ENCODE assay signal across 8 cellular contexts in the genomic region with DNA sequence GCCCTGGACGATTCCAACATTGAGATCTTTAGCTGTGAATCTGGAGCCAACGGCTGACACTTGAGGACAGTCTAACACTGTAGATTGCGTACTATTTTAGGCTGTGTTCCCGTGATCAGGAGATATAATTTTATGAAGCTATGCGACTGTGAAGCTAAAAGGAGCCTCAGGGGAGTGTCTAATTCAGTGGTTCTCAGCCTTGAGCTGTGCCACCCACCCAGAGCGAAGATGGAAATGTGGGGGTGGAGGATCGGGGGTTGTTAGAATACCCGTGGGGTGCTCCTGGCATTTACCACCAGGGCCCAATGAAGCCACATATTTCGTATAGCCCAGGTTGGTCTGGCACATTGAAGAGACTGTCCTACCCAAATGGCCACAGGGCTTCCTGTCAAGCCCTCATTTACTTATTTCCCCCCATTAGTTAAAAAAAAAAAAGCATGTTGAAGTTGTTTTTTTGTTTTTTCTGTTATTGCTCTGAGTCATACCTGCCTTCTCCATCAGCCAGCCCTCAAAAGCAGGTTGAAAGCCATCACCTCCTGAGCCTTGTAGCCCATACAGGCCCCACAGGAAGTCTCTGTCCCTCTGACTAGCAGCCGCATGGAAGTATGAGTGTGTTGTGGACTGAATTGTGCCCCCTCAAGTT.
DNase-seq lines count a peak whose midpoint lies in the region; ATAC-seq and TF ChIP-seq lines count a peak whose summit lies in the region.

No MANE protein-coding gene starts in this region.

- H3K36me3 ChIP-seq in MG63 = peaks cover 21% of the 10 kb centered on the region

- H3K36me3 Mint-ChIP-seq in brain (peaks cover 48% of the 10 kb centered on the region), Calu3 (ENCODE audit: insufficient read depth, unreplicated experiment) (peaks cover 8% of the 10 kb centered on the region)

- TF ChIP-seq CTCF in brain (conservative IDR thresholded peaks at IDR 0.05) = no peak
- no peak for TF ChIP-seq CTCF in Calu3 (IDR thresholded peaks at IDR 0.05; ENCODE audit: unreplicated experiment)

- no TSS peak for BruUV-seq in Calu3 (replicated peaks; lab: Mats Ljungman, UMichigan)

- intact Hi-C loops in Calu3 (cut with micrococcal nuclease; ENCODE audit: unreplicated experiment) = loop anchor here (5.0 kb wide), 1 partner anchor 101 kb away; no protein-coding TSS in a partner anchor

- H3K27ac Mint-ChIP-seq in brain = peak overlapping the region in 3 of 5 experiments; percentile 32 to 67 (median 45)
- H3K27ac Mint-ChIP-seq in Calu3 (ENCODE audit: unreplicated experiment) = no peak overlapping the region

- H3K9me3 Mint-ChIP-seq in brain (peaks cover 0 to 4% (median 0%) of the 10 kb centered on the region in 5 experiments), Calu3 (ENCODE audit: low read depth, unreplicated experiment) (no peaks in the 10 kb centered on the region)

- H3K4me3 ChIP-seq in MG63 = no peak overlapping the region

- H3K4me3 Mint-ChIP-seq in brain (no peak overlapping the region), Calu3 (ENCODE audit: low read depth, unreplicated experiment) (no peak overlapping the region)

- H3K27me3 Mint-ChIP-seq in brain = no peaks in the 10 kb centered on the region
- no peaks in the 10 kb centered on the region for H3K27me3 Mint-ChIP-seq in Calu3 (ENCODE audit: unreplicated experiment)

- H3K9me3 ChIP-seq in MG63 = no peaks in the 10 kb centered on the region

- CTCF ChIA-PET in Calu3 (lab: Charles Lee) = interaction anchor here (0.6 kb wide), 1 partner anchor 754 kb away, joined by 3 read pairs; no protein-coding TSS in a partner anchor

- DNase-seq in NK-92 treated with Interleukin-12 subunit alpha and Interleukin-12 subunit beta, amount 100 ng/mL, for 24 hours (lab: John Stamatoyannopoulos, UW) = peak; percentile 30
- DNase-seq in NK-92 (lab: John Stamatoyannopoulos, UW; ENCODE audit: unreplicated experiment) (no peak), MG63 (no peak), Calu3 (no peak), GM03348 (ENCODE audit: low spot score) (no peak)
- peak; percentile 16 to 34 for DNase-seq in stimulated activated CD8-positive, alpha-beta memory T cell treated with anti-CD3 and anti-CD28 coated beads, Interleukin-15, amount 100 ng/mL, for 4 hours (ENCODE audit: low read depth in 2 of 2)

- peak; percentile 40 for ATAC-seq in HG03196 (IDR thresholded peaks at IDR 0.05; ENCODE audit: unreplicated experiment)

- H3K4me1 Mint-ChIP-seq in brain (peaks cover 49% of the 10 kb centered on the region), Calu3 (ENCODE audit: low read depth, unreplicated experiment) (peaks cover 89% of the 10 kb centered on the region)

- no peaks in the 10 kb centered on the region for H3K27me3 ChIP-seq in MG63

Comparison
In these comparisons a context has a peak if more than half of its experiments do, and no peak if none do; other contexts are left out.
1. DNase-seq: peak in NK-92 treated with Interleukin-12 subunit alpha and Interleukin-12 subunit beta, amount 100 ng/mL, for 24 hours (single experiment) and stimulated activated CD8-positive, alpha-beta memory T cell treated with anti-CD3 and anti-CD28 coated beads, Interleukin-15, amount 100 ng/mL, for 4 hours (2 of 2); none in NK-92 (single experiment), MG63 (single experiment), Calu3 (single experiment) and GM03348 (single experiment).